In genomic region chr12:12176402-12176801, GRCh38 we compare ENCODE assay signal across 26 cellular contexts.
A peak's percentile ranks its signal among the peaks of the same experiment; 100 is the strongest.
DNase-seq lines count a peak whose midpoint lies in the region; ATAC-seq and TF ChIP-seq lines count a peak whose summit lies in the region.
"Had no signal": no experiment of that assay in that cellular context is flagged by ENCODE, and none has a peak within 500 bp of the region (broad histone marks: within the 10 kb centered on the region; RNA-seq: fewer than 3 reads in every experiment).

No MANE protein-coding gene starts in this region.

- POLR2A ChIA-PET in PC-9 (lab: Charles Lee; ENCODE audit: unreplicated experiment), result no interaction called here

- no TSS peak for BruUV-seq in PC-9 (replicated peaks; lab: Mats Ljungman, UMichigan)

- no peak for TF ChIP-seq CTCF in hepatocyte (IDR thresholded peaks at IDR 0.05; ENCODE audit: poor library complexity)
- no peak for TF ChIP-seq CTCF in PC-9 (conservative IDR thresholded peaks at IDR 0.05)

- no peaks in the 10 kb centered on the region for H3K27me3 ChIP-seq in hepatocyte
- no peaks in the 10 kb centered on the region for H3K27me3 ChIP-seq in PC-9 (ENCODE audit: insufficient read depth, low read depth)
- H3K27me3 ChIP-seq: esophagus muscularis mucosa, tibial artery had no signal

- peak; percentile 48 for ATAC-seq in GM18517 (IDR thresholded peaks at IDR 0.05; ENCODE audit: unreplicated experiment)
- peak; percentile 65 for ATAC-seq in HG02610 (IDR thresholded peaks at IDR 0.05; ENCODE audit: unreplicated experiment)
- ATAC-seq: activated CD8-positive, alpha-beta T cell treated with anti-CD3 and anti-CD28 coated beads for 36 hours; left cardiac atrium; stimulated activated naive CD8-positive, alpha-beta T cell treated with anti-CD3 and anti-CD28 coated beads, Interleukin-15, Interleukin-2, amounts not matched to agents 100 U/mL and 50 U/mL, for 24 hours had no signal

- H3K4me3 ChIP-seq in hepatocyte (no peak overlapping the region), PC-9 (no peak overlapping the region)
- H3K4me3 ChIP-seq: esophagus muscularis mucosa, HAP-1, SK-N-MC, tibial artery had no signal

- CTCF ChIA-PET in PC-9 (lab: Charles Lee), result no interaction called here

- peaks cover 12% of the 10 kb centered on the region for H4K20me1 ChIP-seq in hepatocyte (ENCODE audit: insufficient read depth, poor library complexity, severe bottlenecking)
- H4K20me1 ChIP-seq in PC-9 (ENCODE audit: insufficient read depth), result peaks cover 4% of the 10 kb centered on the region; the same call in 1 of the 2 replicates

- H3K9me2 ChIP-seq in hepatocyte (replicated peaks; ENCODE audit: insufficient read depth) (no peaks in the 10 kb centered on the region), PC-9 (ENCODE audit: insufficient read depth) (no peaks in the 10 kb centered on the region)

- H3K4me2 ChIP-seq in hepatocyte (no peak overlapping the region), PC-9 (no peak overlapping the region)

- H3K27ac ChIP-seq in hepatocyte, result no peak overlapping the region
- no peak overlapping the region for H3K27ac ChIP-seq in PC-9
- H3K27ac ChIP-seq: esophagus muscularis mucosa, tibial artery had no signal

- no peaks in the 10 kb centered on the region for H3F3A ChIP-seq in PC-9 (ENCODE audit: insufficient read depth, low read depth)

- H3K36me3 ChIP-seq in hepatocyte (replicated peaks; ENCODE audit: insufficient read depth, low read depth) (no peaks in the 10 kb centered on the region), PC-9 (ENCODE audit: low read depth) (peaks cover 11% of the 10 kb centered on the region; the same call in 1 of the 2 replicates)
- H3K36me3 ChIP-seq: esophagus muscularis mucosa, tibial artery had no signal

- 96% methylated on average over 3 of the region's 3 CpGs for WGBS in hepatocyte (ENCODE audit: low lambda C conversion rate, missing lambda C conversion rate)

- DNase-seq in NAMALWA (ENCODE audit: low spot score) (peak; percentile 45), hepatocyte (ENCODE audit: low spot score) (no peak), PC-9 (no peak), RKO (ENCODE audit: low spot score) (no peak), NOMO-1 treated with DMSO at 0.1 percent for 48 hours (lab: John Stamatoyannopoulos, UW; ENCODE audit: unreplicated experiment) (no peak)
- DNase-seq: activated CD8-positive, alpha-beta T cell treated with anti-CD3 and anti-CD28 coated beads for 36 hours; activated naive CD4-positive, alpha-beta T cell treated with anti-CD3 and anti-CD28 coated beads, Interleukin-2, amount 50 U/mL, for 16 hours; activated T-cell treated with anti-CD3 and anti-CD28 coated beads, Interleukin-2, amount 50 U/mL, for 1 hour; AML-193; cerebellar nuclear complex; DND-41; effector CD4-positive, alpha-beta T cell; Karpas-422; left cardiac atrium; NCI-H1436; NCI-H2171 treated with DMSO at 0.1 percent for 48 hours; NCI-H774; nephron progenitor cell; stimulated activated CD4-positive, alpha-beta T cell treated with anti-CD3 and anti-CD28 coated beads, Interleukin-2, amount 100 ng/mL, for 24 hours; stimulated activated naive CD8-positive, alpha-beta T cell treated with anti-CD3 and anti-CD28 coated beads, Interleukin-15, Interleukin-2, amounts not matched to agents 100 U/mL and 50 U/mL, for 24 hours; tibial artery had no signal

- H3K9me3 ChIP-seq in hepatocyte (ENCODE audit: low read depth) (no peaks in the 10 kb centered on the region), PC-9 (ENCODE audit: insufficient read depth, low read depth) (no peaks in the 10 kb centered on the region)
- H3K9me3 ChIP-seq: esophagus muscularis mucosa, HAP-1, tibial artery had no signal

- no peaks in the 10 kb centered on the region for H3K4me1 ChIP-seq in hepatocyte (ENCODE audit: insufficient read depth)
- H3K4me1 ChIP-seq in PC-9 (replicated peaks; ENCODE audit: insufficient read depth), result no peaks in the 10 kb centered on the region

- H3K79me2 ChIP-seq in hepatocyte (peaks cover 69% of the 10 kb centered on the region), PC-9 (ENCODE audit: low read depth) (0 out of 2 replicates have a peak, but pooled peaks cover 4% of the 10 kb centered on the region)

- H2AFZ ChIP-seq in hepatocyte (no peak overlapping the region), PC-9 (no peak overlapping the region)

- intact Hi-C loops in PC-9 (cut with micrococcal nuclease; ENCODE audit: unreplicated experiment), result no loop called here
